In genomic region chr2:157250836-157251235, GRCh38 we compare ENCODE assay signal across 19 cellular contexts. TPM values are rescaled to one million over a fixed set of nuclear protein-coding genes. Genes with fewer than 3 reads are reported as not detected.
A peak's percentile ranks its signal among the peaks of the same experiment; 100 is the strongest.
DNase-seq lines count a peak whose midpoint lies in the region; ATAC-seq, FAIRE-seq and TF ChIP-seq lines count a peak whose summit lies in the region.
"Had no signal": no experiment of that assay in that cellular context is flagged by ENCODE, and none has a peak within 500 bp of the region (broad histone marks: within the 10 kb centered on the region; RNA-seq: fewer than 3 reads in every experiment).

No MANE protein-coding gene starts in this region.

- H3K4me3 ChIP-seq in K562 (no peak overlapping the region), transverse colon (no peak overlapping the region)
- H3K4me3 ChIP-seq: BLaER1 had no signal

- FAIRE-seq in GM19239 (lab: Jason Lieb, UNC) (peak; percentile 4), K562 (lab: Jason Lieb, UNC) (no peak)
- FAIRE-seq: GM12892, HepG2 had no signal

- in situ Hi-C loops in K562 (cut with MboI): no loop called here
- in situ Hi-C loops in transverse colon (cut with MboI; ENCODE audit: low pct_ligation_motif_present in 1 of 4, low pct_unique_long_range_greater_than_20kb in 1 of 4, low sequenced_read_pairs in 3 of 4): no loop called here

- intact Hi-C loops in K562 (cut with micrococcal nuclease) (no loop called here), transverse colon (cut with DNase I; ENCODE audit: low total_unique reads) (no loop called here)
- intact Hi-C loops in activated T-helper 2 cell treated with anti-CD3 and anti-CD28 coated beads, Interferon-gamma antibody, Interleukin-2, Interleukin-4, amounts not matched to agents 10 μg/mL and 5 μg/mL and 100 μg/mL, durations not matched to agents 14 hours and 24 hours and 36 hours (cut with micrococcal nuclease): no loop called here

- H3K27me3 ChIP-seq in K562 (ENCODE audit: control insufficient read depth in 2 of 2, insufficient read depth in 2 of 2, low read length in 2 of 2): no peaks in the 10 kb centered on the region
- H3K27me3 ChIP-seq in transverse colon: no peaks in the 10 kb centered on the region
- H3K27me3 ChIP-seq: BLaER1 had no signal

- CTCF ChIA-PET in K562 (lab: Yijun Ruan, JAX; ENCODE audit: low intra/inter-chr PET ratio): no interaction called here
- CTCF ChIA-PET in activated CD4-positive, alpha-beta memory T cell treated with anti-CD3 and anti-CD28 coated beads, Interleukin-2, amount 10 ng/mL, durations not matched to agents 7 days and 5 days (lab: Charles Lee): no interaction called here

- peak overlapping the region; percentile 51; the same call in 1 of the 2 replicates for H2AFZ ChIP-seq in K562 (ENCODE audit: low read depth, low read length)

- BruUV-seq in K562 (replicated peaks; lab: Mats Ljungman, UMichigan): no TSS peak

- no peak overlapping the region for H3K4me2 ChIP-seq in K562 (ENCODE audit: insufficient read depth, low read length)
- H3K4me2 ChIP-seq: BLaER1 had no signal

- no peaks in the 10 kb centered on the region for H4K20me1 ChIP-seq in K562 (replicated peaks; ENCODE audit: control insufficient read depth, insufficient read depth, low read length)
- H4K20me1 ChIP-seq: BLaER1 had no signal

- DNase-seq in GM19239 (ENCODE audit: insufficient read length, low spot score) (no peak), K562 (ENCODE audit: extremely low read depth in 1 of 4, low spot score in 3 of 4) (no peak), left kidney (ENCODE audit: low read depth, low spot score) (peak; percentile 31), transverse colon (peak; percentile 34)
- no peak for DNase-seq in activated T-helper 2 cell treated with anti-CD3 and anti-CD28 coated beads, Interferon-gamma antibody, Interleukin-2, Interleukin-4, amounts not matched to agents 10 μg/mL and 5 μg/mL and 100 μg/mL, durations not matched to agents 14 hours and 24 hours and 36 hours (ENCODE audit: low spot score)
- DNase-seq in activated CD4-positive, alpha-beta memory T cell treated with anti-CD3 and anti-CD28 coated beads, Interleukin-2, amount 10 ng/mL, durations not matched to agents 7 days and 5 days: no peak
- DNase-seq: 8988T; CD4-positive, alpha-beta memory T cell; DMS153; DMS79; GDM1; GOT3; H7 had no signal

- TF ChIP-seq CTCF in K562 (IDR thresholded peaks at IDR 0.05 in 2 of 3, conservative IDR thresholded peaks at IDR 0.05 in 1 of 3; ENCODE audit: insufficient read depth in 2 of 3, low read depth in 1 of 3, low read length in 3 of 3): no peak
- TF ChIP-seq CTCF in transverse colon (IDR thresholded peaks at IDR 0.05): no peak

- no peaks in the 10 kb centered on the region for H3K36me3 ChIP-seq in K562 (ENCODE audit: control insufficient read depth, insufficient read depth, low read length)
- H3K36me3 ChIP-seq in transverse colon: no peaks in the 10 kb centered on the region
- H3K36me3 ChIP-seq: BLaER1 had no signal

- POLR2A ChIA-PET in K562 (lab: Yijun Ruan, JAX): interaction anchor here (1.0 kb wide), 1 partner anchor 10 kb away, joined by 5 read pairs; no protein-coding TSS in a partner anchor
- POLR2A ChIA-PET in activated CD4-positive, alpha-beta memory T cell treated with anti-CD3 and anti-CD28 coated beads, Interleukin-2, amount 10 ng/mL, durations not matched to agents 7 days and 5 days (lab: Charles Lee): no interaction called here

- H3K4me1 ChIP-seq in K562 (replicated peaks in 1 of 2; ENCODE audit: control insufficient read depth in 2 of 2, insufficient read depth in 2 of 2, low read length in 2 of 2) (peaks cover 0 to 10% of the 10 kb centered on the region in 2 experiments; a peak in 3 of 5 replicates), transverse colon (peaks cover 0 to 23% (median 3%) of the 10 kb centered on the region in 4 donors)
- H3K4me1 ChIP-seq: BLaER1 had no signal

- TF ChIP-seq RAD21 in K562 (CRISPR knock-in tag; conservative IDR thresholded peaks at IDR 0.05 in 1 of 2, IDR thresholded peaks at IDR 0.05 in 1 of 2): no peak

- H3K9me3 ChIP-seq in K562 (replicated peaks; ENCODE audit: control insufficient read depth, insufficient read depth, low read depth, low read length) (no peaks in the 10 kb centered on the region), transverse colon (no peaks in the 10 kb centered on the region)
- H3K9me3 ChIP-seq: BLaER1 had no signal

- H3K36me3 Mint-ChIP-seq in activated T-helper 2 cell treated with anti-CD3 and anti-CD28 coated beads, Interferon-gamma antibody, Interleukin-2, Interleukin-4, amounts not matched to agents 10 μg/mL and 5 μg/mL and 100 μg/mL, durations not matched to agents 14 hours and 24 hours and 36 hours (ENCODE audit: low read depth): peaks cover 3% of the 10 kb centered on the region
- H3K36me3 Mint-ChIP-seq in activated CD4-positive, alpha-beta memory T cell treated with anti-CD3 and anti-CD28 coated beads, Interleukin-2, amount 10 ng/mL, durations not matched to agents 7 days and 5 days (ENCODE audit: low read depth): no peaks in the 10 kb centered on the region
- H3K36me3 Mint-ChIP-seq: CD14-positive monocyte; CD4-positive, alpha-beta memory T cell had no signal

- TF ChIP-seq EP300 in K562 (IDR thresholded peaks at IDR 0.05; ENCODE audit: low read length): no peak
- TF ChIP-seq EP300 in transverse colon (IDR thresholded peaks at IDR 0.05; ENCODE audit: low read depth): no peak

- peaks cover 23% of the 10 kb centered on the region for H3K4me1 Mint-ChIP-seq in activated T-helper 2 cell treated with anti-CD3 and anti-CD28 coated beads, Interferon-gamma antibody, Interleukin-2, Interleukin-4, amounts not matched to agents 10 μg/mL and 5 μg/mL and 100 μg/mL, durations not matched to agents 14 hours and 24 hours and 36 hours (ENCODE audit: low read depth)
- H3K4me1 Mint-ChIP-seq in activated CD4-positive, alpha-beta memory T cell treated with anti-CD3 and anti-CD28 coated beads, Interleukin-2, amount 10 ng/mL, durations not matched to agents 7 days and 5 days: peaks cover 18% of the 10 kb centered on the region
- H3K4me1 Mint-ChIP-seq: CD14-positive monocyte had no signal

- peaks cover 4% of the 10 kb centered on the region; the same call in 2 of the 3 replicates for H3K79me2 ChIP-seq in K562 (ENCODE audit: control insufficient read depth, insufficient read depth, low read length)

- no peaks in the 10 kb centered on the region for H3K9me3 Mint-ChIP-seq in activated T-helper 2 cell treated with anti-CD3 and anti-CD28 coated beads, Interferon-gamma antibody, Interleukin-2, Interleukin-4, amounts not matched to agents 10 μg/mL and 5 μg/mL and 100 μg/mL, durations not matched to agents 14 hours and 24 hours and 36 hours
- H3K9me3 Mint-ChIP-seq in activated CD4-positive, alpha-beta memory T cell treated with anti-CD3 and anti-CD28 coated beads, Interleukin-2, amount 10 ng/mL, durations not matched to agents 7 days and 5 days: peaks cover 2% of the 10 kb centered on the region
- H3K9me3 Mint-ChIP-seq: CD4-positive, alpha-beta memory T cell had no signal

- TF ChIP-seq POLR2A in K562 (conservative IDR thresholded peaks at IDR 0.05) (no peak), transverse colon (IDR thresholded peaks at IDR 0.05) (no peak)

- H3K27ac ChIP-seq in K562 (ENCODE audit: extremely low read depth, low read depth, low read length) (no peak overlapping the region), transverse colon (peak overlapping the region in 1 of 4 donors; percentile 13)
- H3K27ac ChIP-seq: BLaER1 had no signal

- no peak overlapping the region for H3K9ac ChIP-seq in K562 (ENCODE audit: insufficient read depth in 1 of 2, low read depth in 2 of 2, low read length in 2 of 2)
- H3K9ac ChIP-seq: BLaER1 had no signal

- peaks cover 19% of the 10 kb centered on the region for H3K27me3 Mint-ChIP-seq in activated T-helper 2 cell treated with anti-CD3 and anti-CD28 coated beads, Interferon-gamma antibody, Interleukin-2, Interleukin-4, amounts not matched to agents 10 μg/mL and 5 μg/mL and 100 μg/mL, durations not matched to agents 14 hours and 24 hours and 36 hours (ENCODE audit: low read depth)
- H3K27me3 Mint-ChIP-seq in activated CD4-positive, alpha-beta memory T cell treated with anti-CD3 and anti-CD28 coated beads, Interleukin-2, amount 10 ng/mL, durations not matched to agents 7 days and 5 days: peaks cover 2% of the 10 kb centered on the region

- no peak overlapping the region for H3K4me3 Mint-ChIP-seq in activated T-helper 2 cell treated with anti-CD3 and anti-CD28 coated beads, Interferon-gamma antibody, Interleukin-2, Interleukin-4, amounts not matched to agents 10 μg/mL and 5 μg/mL and 100 μg/mL, durations not matched to agents 14 hours and 24 hours and 36 hours (ENCODE audit: low read depth)
- H3K4me3 Mint-ChIP-seq in activated CD4-positive, alpha-beta memory T cell treated with anti-CD3 and anti-CD28 coated beads, Interleukin-2, amount 10 ng/mL, durations not matched to agents 7 days and 5 days: no peak overlapping the region
- H3K4me3 Mint-ChIP-seq: CD14-positive monocyte; CD4-positive, alpha-beta memory T cell had no signal

- no peaks in the 10 kb centered on the region for H3K9me1 ChIP-seq in K562 (ENCODE audit: control insufficient read depth, insufficient read depth, low read length)

- 31% methylated on average over 4 of the region's 4 CpGs for WGBS in K562 (ENCODE audit: insufficient coverage, low coverage, missing lambda C conversion rate)
- 45 to 71% methylated on average over 1 to 4 of the region's 4 CpGs for WGBS in transverse colon (ENCODE audit: low coverage in 1 of 2), 2 donors

- ATAC-seq in K562 (no peak), SK-N-SH treated with all-trans-retinoic acid at 6 μM for 48 hours (no peak)
- ATAC-seq: HepG2 had no signal

- H3K27ac Mint-ChIP-seq in activated T-helper 2 cell treated with anti-CD3 and anti-CD28 coated beads, Interferon-gamma antibody, Interleukin-2, Interleukin-4, amounts not matched to agents 10 μg/mL and 5 μg/mL and 100 μg/mL, durations not matched to agents 14 hours and 24 hours and 36 hours: no peak overlapping the region
- no peak overlapping the region for H3K27ac Mint-ChIP-seq in activated CD4-positive, alpha-beta memory T cell treated with anti-CD3 and anti-CD28 coated beads, Interleukin-2, amount 10 ng/mL, durations not matched to agents 7 days and 5 days
- H3K27ac Mint-ChIP-seq: CD14-positive monocyte; CD4-positive, alpha-beta memory T cell had no signal

RNA-seq across cellular contexts. Expression of gene GALNT5, which starts 6.7 kb away (rescaled TPM):
- total RNA-seq in K562 (2011; cell fraction: chromatin; rRNA removed; ENCODE audit: low replicate concordance): 52.3 and 110 TPM in 2 replicates
- total RNA-seq in K562 (2011; cell fraction: nucleolus; rRNA removed): 48.4 and 54.3 TPM in 2 replicates
- total RNA-seq in K562 (2011; cell fraction: nucleoplasm; rRNA removed): 70.4 and 94.5 TPM in 2 replicates
- 40.3 and 43.5 TPM in 2 replicates for total RNA-seq in K562 (2014; rRNA removed)
- 68.9 and 78.4 TPM in 2 replicates for total RNA-seq in K562 (2014; rRNA removed; fragmentation: Illumina TruSeq; extraction: Trizol)
- 69.6 and 73.0 TPM in 2 replicates for total RNA-seq in K562 (2015; rRNA removed; fragmentation: Illumina TruSeq; extraction: Trizol)
- 47.4 and 54.7 TPM in 2 replicates for total RNA-seq in K562 (2021)
- polyA plus RNA-seq in K562 (2011; rRNA removed): 49.8 and 58.3 TPM in 2 replicates
- polyA plus RNA-seq in K562 (2011; cell fraction: cytosol; rRNA removed): 11.2 and 20.2 TPM in 2 replicates
- 48.6 and 52.6 TPM in 2 replicates for polyA plus RNA-seq in K562 (2011; cell fraction: nucleus; rRNA removed)
- polyA plus RNA-seq in K562 (2012): 26.9 and 40.5 TPM in 2 replicates
- polyA plus RNA-seq in K562 (2014; fragmentation: Illumina TruSeq; extraction: Trizol): 56.3 and 62.6 TPM in 2 replicates
- 10 to 100 TPM; 21.6 to 44.0 TPM for polyA plus RNA-seq in K562 (2014; fragmentation: Nextera tagmentation; extraction: Ambion mirVana)
- polyA plus RNA-seq in K562 (2014; rRNA removed): 39.3 and 45.2 TPM in 2 replicates
- 70.3 and 78.3 TPM in 2 replicates for polyA minus RNA-seq in K562 (2011; rRNA and poly(A)+ RNA removed)
- 25.0 and 30.6 TPM in 2 replicates for polyA minus RNA-seq in K562 (2011; cell fraction: cytosol; rRNA and poly(A)+ RNA removed)
- 52.2 and 95.1 TPM in 2 replicates for polyA minus RNA-seq in K562 (2011; cell fraction: nucleus; rRNA and poly(A)+ RNA removed)
- 10 to 100 TPM in 3 of 4 donors, 1 to 10 TPM in 1; 7.5 to 34.0 (median 14.0) TPM for total RNA-seq in transverse colon
- total RNA-seq in activated T-helper 2 cell treated with anti-CD3 and anti-CD28 coated beads, Interferon-gamma antibody, Interleukin-2, Interleukin-4, amounts not matched to agents 10 μg/mL and 5 μg/mL and 100 μg/mL, durations not matched to agents 14 hours and 24 hours and 36 hours: not detected in 2 replicates
- total RNA-seq in activated CD4-positive, alpha-beta memory T cell treated with anti-CD3 and anti-CD28 coated beads, Interleukin-2, amount 10 ng/mL, durations not matched to agents 7 days and 5 days: not detected
- total RNA-seq: A673; CD4-positive, alpha-beta memory T cell; HepG2 had no signal
- polyA plus RNA-seq: CD14-positive monocyte; CD4-positive, alpha-beta memory T cell; HepG2 had no signal

Comparison
In these comparisons a context has a peak if more than half of its experiments do, and no peak if none do; other contexts are left out.
1. DNase-seq: peak in left kidney (single experiment) and transverse colon (single experiment); none in GM19239 (single experiment), K562 (0 of 4), activated T-helper 2 cell treated with anti-CD3 and anti-CD28 coated beads, Interferon-gamma antibody, Interleukin-2, Interleukin-4, amounts not matched to agents 10 μg/mL and 5 μg/mL and 100 μg/mL, durations not matched to agents 14 hours and 24 hours and 36 hours (single experiment) and activated CD4-positive, alpha-beta memory T cell treated with anti-CD3 and anti-CD28 coated beads, Interleukin-2, amount 10 ng/mL, durations not matched to agents 7 days and 5 days (single experiment).